Comparison of ENCODE assay signal across 8 cellular contexts in the genomic region with DNA sequence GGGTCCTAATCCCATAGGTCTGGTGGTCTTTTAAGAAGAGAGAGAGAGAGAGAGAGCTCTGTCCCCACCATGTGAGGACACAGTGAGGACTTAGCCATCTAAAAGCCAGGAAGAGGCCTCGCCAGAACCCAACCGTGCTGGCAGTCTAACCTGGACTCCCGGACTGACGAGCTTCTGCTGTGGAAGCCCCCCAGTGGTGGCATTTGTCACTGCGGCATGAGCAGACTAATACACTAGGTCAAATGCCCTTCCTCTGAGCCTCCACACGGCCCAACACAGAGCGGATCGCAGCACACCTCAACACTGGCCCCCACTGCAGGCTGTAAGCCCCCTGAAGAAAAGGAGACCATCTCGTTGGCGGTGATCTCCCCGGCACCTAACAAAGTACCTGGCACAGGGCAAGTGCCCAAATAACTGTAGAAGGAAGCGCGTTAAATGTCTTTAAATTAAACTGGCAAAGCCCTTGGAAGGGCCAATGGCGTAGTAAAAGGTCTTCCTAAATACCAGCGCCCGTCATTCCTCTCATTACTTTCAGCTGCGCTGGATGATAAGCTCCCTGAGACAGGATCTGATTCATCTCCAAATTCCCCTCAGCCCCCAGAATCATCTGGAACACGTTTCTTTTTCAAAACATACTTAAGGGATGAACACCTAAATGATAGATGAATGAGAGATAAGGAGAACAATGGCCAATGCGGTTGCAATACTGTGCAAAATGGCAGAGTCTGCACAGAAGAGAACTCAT.
DNase-seq lines count a peak whose midpoint lies in the region; ATAC-seq and TF ChIP-seq lines count a peak whose summit lies in the region.

No MANE protein-coding gene starts in this region.

- intact Hi-C loops in PC-9 (cut with micrococcal nuclease; ENCODE audit: unreplicated experiment) (loop anchor here (2.0 kb wide), 2 partner anchors 16 to 84 kb away; no protein-coding TSS in a partner anchor), thyroid gland (cut with DNase I) (no loop called here)

- H3K4me1 ChIP-seq in DOHH2 (ENCODE audit: control insufficient read depth, low read length) (no peaks in the 10 kb centered on the region), PC-9 (replicated peaks; ENCODE audit: insufficient read depth) (peaks cover 46% of the 10 kb centered on the region), parathyroid adenoma (no peaks in the 10 kb centered on the region), thyroid gland (peaks cover 4 to 6% of the 10 kb centered on the region in 2 donors)

- no peak overlapping the region for H3K4me3 ChIP-seq in DOHH2 (ENCODE audit: low read length)
- no peak overlapping the region for H3K4me3 ChIP-seq in PC-9
- H3K4me3 ChIP-seq in parathyroid adenoma (ENCODE audit: low read depth, low read length) = no peak overlapping the region
- H3K4me3 ChIP-seq in thyroid gland (replicated peaks in 1 of 3) = no peak overlapping the region

- CTCF ChIA-PET in PC-9 (lab: Charles Lee) = interaction anchor here (0.6 to 0.7 kb wide), 2 partner anchors 16 to 734 kb away, joined by 3 read pairs; no protein-coding TSS in a partner anchor

- H3K4me3 Mint-ChIP-seq in HFFc6 = peak overlapping the region; percentile 76
- peak overlapping the region in 1 of 2 donors; percentile 53 for H3K4me3 Mint-ChIP-seq in activated T-cell treated with anti-CD3 and anti-CD28 coated beads, Interleukin-2, amount 50 U/mL, for 72 hours

- H3K4me2 ChIP-seq in DOHH2 (ENCODE audit: low read length) = no peak overlapping the region
- H3K4me2 ChIP-seq in PC-9 = peak overlapping the region; percentile 76
- no peak overlapping the region for H3K4me2 ChIP-seq in parathyroid adenoma (ENCODE audit: low read length)

- no TSS peak for BruUV-seq in PC-9 (replicated peaks; lab: Mats Ljungman, UMichigan)

- H4K20me1 ChIP-seq in DOHH2 (ENCODE audit: control insufficient read depth, insufficient read depth, low read depth, low read length) (no peaks in the 10 kb centered on the region), PC-9 (ENCODE audit: insufficient read depth) (no peaks in the 10 kb centered on the region)

- H3K9me3 ChIP-seq in DOHH2 (ENCODE audit: control insufficient read depth, insufficient read depth, low read length) (no peaks in the 10 kb centered on the region), PC-9 (ENCODE audit: insufficient read depth, low read depth) (no peaks in the 10 kb centered on the region), parathyroid adenoma (ENCODE audit: control insufficient read depth, low read length) (no peaks in the 10 kb centered on the region), thyroid gland (no peaks in the 10 kb centered on the region)

- TF ChIP-seq CTCF in DOHH2 (IDR thresholded peaks at IDR 0.05; ENCODE audit: low read depth, low read length, poor library complexity, severe bottlenecking) (peak; percentile 78), HFFc6 (IDR thresholded peaks at IDR 0.05) (peak; percentile 84), PC-9 (conservative IDR thresholded peaks at IDR 0.05) (peak; percentile 63), parathyroid adenoma (IDR thresholded peaks at IDR 0.05) (peak; percentile 49), thyroid gland (IDR thresholded peaks at IDR 0.05) (peak; percentile 24 to 75 (median 68))

- peak overlapping the region; percentile 94 for H3K27ac Mint-ChIP-seq in HFFc6
- peak overlapping the region; percentile 75 for H3K27ac Mint-ChIP-seq in activated T-cell treated with anti-CD3 and anti-CD28 coated beads, Interleukin-2, amount 50 U/mL, for 72 hours

- H3F3A ChIP-seq in DOHH2 (ENCODE audit: control insufficient read depth, insufficient read depth) (no peaks in the 10 kb centered on the region), PC-9 (ENCODE audit: insufficient read depth, low read depth) (peaks cover 53% of the 10 kb centered on the region)

- WGBS in thyroid gland, 2 donors = 67 to 71% methylated on average over 16 to 19 of the region's 19 CpGs

- H3K79me2 ChIP-seq in DOHH2 (ENCODE audit: control insufficient read depth, low read length) = no peaks in the 10 kb centered on the region
- peaks cover 39% of the 10 kb centered on the region for H3K79me2 ChIP-seq in PC-9 (ENCODE audit: low read depth)
- peaks cover 5% of the 10 kb centered on the region for H3K79me2 ChIP-seq in parathyroid adenoma

- H3K36me3 Mint-ChIP-seq in HFFc6 (ENCODE audit: low read depth) = peaks cover 84% of the 10 kb centered on the region
- H3K36me3 Mint-ChIP-seq in activated T-cell treated with anti-CD3 and anti-CD28 coated beads, Interleukin-2, amount 50 U/mL, for 72 hours (ENCODE audit: insufficient read depth in 2 of 2) = peaks cover 0 to 6% of the 10 kb centered on the region in 2 donors

- H3K27ac ChIP-seq in DOHH2 (ENCODE audit: low read depth, low read length) = no peak overlapping the region
- peak overlapping the region; percentile 96 for H3K27ac ChIP-seq in PC-9
- no peak overlapping the region for H3K27ac ChIP-seq in parathyroid adenoma
- H3K27ac ChIP-seq in thyroid gland = peak overlapping the region in 1 of 3 donors; percentile 17

- H3K9me3 Mint-ChIP-seq in HFFc6 = peaks cover 14% of the 10 kb centered on the region
- peaks cover 0 to 1% of the 10 kb centered on the region in 2 donors for H3K9me3 Mint-ChIP-seq in activated T-cell treated with anti-CD3 and anti-CD28 coated beads, Interleukin-2, amount 50 U/mL, for 72 hours

- H3K9ac ChIP-seq in parathyroid adenoma = no peak overlapping the region

- H2AFZ ChIP-seq in PC-9 = no peak overlapping the region
- H2AFZ ChIP-seq in parathyroid adenoma = no peak overlapping the region

- ATAC-seq in activated T-cell treated with anti-CD3 and anti-CD28 coated beads, Interleukin-2, amount 50 U/mL, for 72 hours (replicated peaks in 1 of 2) = peak; percentile 83 to 90
- no peak for ATAC-seq in GM18520 (IDR thresholded peaks at IDR 0.05; ENCODE audit: unreplicated experiment)

- POLR2A ChIA-PET in PC-9 (lab: Charles Lee; ENCODE audit: unreplicated experiment) = interaction anchor here (0.6 to 0.7 kb wide), 3 partner anchors 39 to 201 kb away, joined by 3 to 4 read pairs (median 4); no protein-coding TSS in a partner anchor

- H3K4me1 Mint-ChIP-seq in HFFc6 (ENCODE audit: low read depth) = peaks cover 98% of the 10 kb centered on the region
- H3K4me1 Mint-ChIP-seq in activated T-cell treated with anti-CD3 and anti-CD28 coated beads, Interleukin-2, amount 50 U/mL, for 72 hours (ENCODE audit: low read depth) = peaks cover 13% of the 10 kb centered on the region

- TF ChIP-seq POLR2A in thyroid gland (IDR thresholded peaks at IDR 0.05) = no peak

- DNase-seq in HFFc6 (peak; percentile 95), PC-9 (peak; percentile 67 to 72), fibroblast of the conjunctiva (ENCODE audit: low read depth) (peak; percentile 76), thyroid gland (peak; percentile 81 to 87)
- peak; percentile 71 to 76 for DNase-seq in activated T-cell treated with anti-CD3 and anti-CD28 coated beads, Interleukin-2, amount 50 U/mL, for 72 hours

- no peaks in the 10 kb centered on the region for H3K9me2 ChIP-seq in DOHH2 (replicated peaks; ENCODE audit: control insufficient read depth, low read length)
- no peaks in the 10 kb centered on the region for H3K9me2 ChIP-seq in PC-9 (ENCODE audit: insufficient read depth)

- peaks cover 2% of the 10 kb centered on the region for H3K27me3 ChIP-seq in DOHH2 (ENCODE audit: control insufficient read depth, low read length)
- H3K27me3 ChIP-seq in PC-9 (ENCODE audit: insufficient read depth, low read depth) = no peaks in the 10 kb centered on the region
- no peaks in the 10 kb centered on the region for H3K27me3 ChIP-seq in parathyroid adenoma (ENCODE audit: control insufficient read depth, insufficient read depth, low read length)
- no peaks in the 10 kb centered on the region for H3K27me3 ChIP-seq in thyroid gland

- peaks cover 14% of the 10 kb centered on the region for H3K27me3 Mint-ChIP-seq in HFFc6 (ENCODE audit: insufficient read depth)
- H3K27me3 Mint-ChIP-seq in activated T-cell treated with anti-CD3 and anti-CD28 coated beads, Interleukin-2, amount 50 U/mL, for 72 hours (ENCODE audit: low read depth) = no peaks in the 10 kb centered on the region

- H3K36me3 ChIP-seq in DOHH2 (ENCODE audit: control insufficient read depth, low read length) (no peaks in the 10 kb centered on the region), PC-9 (ENCODE audit: low read depth) (peaks cover 11% of the 10 kb centered on the region; the same call in 1 of the 2 replicates), parathyroid adenoma (ENCODE audit: control insufficient read depth, insufficient read depth, low read length) (no peaks in the 10 kb centered on the region), thyroid gland (no peaks in the 10 kb centered on the region)
